Comparison of ENCODE assay signal across 8 cellular contexts in genomic region chr2:156435392-156435724, GRCh38. TPM values are rescaled to one million over a fixed set of nuclear protein-coding genes. Genes with fewer than 3 reads are reported as not detected.
DNase-seq lines count a peak whose midpoint lies in the region; ATAC-seq and TF ChIP-seq lines count a peak whose summit lies in the region.

No MANE protein-coding gene starts in this region.

- no peaks in the 10 kb centered on the region for H3K36me3 Mint-ChIP-seq in nephron (ENCODE audit: low read depth)

- peaks cover 19% of the 10 kb centered on the region for H3K4me1 ChIP-seq in endocrine pancreas (ENCODE audit: control insufficient read depth, insufficient read depth, low read length)

- H3K9me3 Mint-ChIP-seq in nephron = no peaks in the 10 kb centered on the region

- no peaks in the 10 kb centered on the region for H3K27me3 ChIP-seq in endocrine pancreas (ENCODE audit: control insufficient read depth, insufficient read depth, low read length)

- H3K27me3 Mint-ChIP-seq in nephron (ENCODE audit: low read depth) = no peaks in the 10 kb centered on the region

- peak; percentile 0 for ATAC-seq in GM21786 (IDR thresholded peaks at IDR 0.05; ENCODE audit: unreplicated experiment)

- DNase-seq in NCI-H345 treated with DMSO at 0.1 percent for 48 hours (lab: John Stamatoyannopoulos, UW; ENCODE audit: unreplicated experiment) (peak; percentile 51), GM03348 (ENCODE audit: low spot score) (no peak), HT-29 (ENCODE audit: low spot score) (no peak), SKM-1 treated with dmso at 0.1 percent for 144 hours (lab: John Stamatoyannopoulos, UW; ENCODE audit: unreplicated experiment) (no peak)
- no peak for DNase-seq in activated CD8-positive, alpha-beta memory T cell treated with anti-CD3 and anti-CD28 coated beads, Interleukin-2, amount 50 U/mL, for 4 hours

- peak overlapping the region; percentile 95 to 99 (median 98) for H3K27ac Mint-ChIP-seq in nephron

- peak overlapping the region; percentile 90 for H3K9ac ChIP-seq in endocrine pancreas (ENCODE audit: control insufficient read depth, insufficient read depth, low read length)

- no peak for TF ChIP-seq CTCF in nephron (IDR thresholded peaks at IDR 0.05; ENCODE audit: unreplicated experiment in 3 of 3)

- peak overlapping the region; percentile 40 for H3K4me3 ChIP-seq in endocrine pancreas (ENCODE audit: control insufficient read depth, insufficient read depth, low read length)

- H3K4me3 Mint-ChIP-seq in nephron = peak overlapping the region; percentile 88 to 93 (median 92)

- H3K4me1 Mint-ChIP-seq in nephron = peaks cover 20% of the 10 kb centered on the region

- H3K9me3 ChIP-seq in endocrine pancreas (ENCODE audit: control insufficient read depth, low read length) = no peaks in the 10 kb centered on the region

- H3K36me3 ChIP-seq in endocrine pancreas (ENCODE audit: control insufficient read depth, insufficient read depth, low read length) = no peaks in the 10 kb centered on the region

RNA-seq across cellular contexts. Expression of gene GPD2, which starts 0.8 kb away (rescaled TPM):
- total RNA-seq in HT-29 (2014; rRNA removed; shearing (Covaris generic)) = 30.4 and 33.2 TPM in 2 replicates
